ENCODE assay signal across 24 cellular contexts in genomic region chr17:17469996-17470395, GRCh38.
"Had no signal": no experiment of that assay in that cellular context is flagged by ENCODE, and none has a peak within 500 bp of the region (broad histone marks: within the 10 kb centered on the region; RNA-seq: fewer than 3 reads in every experiment).

No MANE protein-coding gene starts in this region.

- H3K9me3 Mint-ChIP-seq: mesothelial cell of epicardium; natural killer cell; nephron progenitor cell; neural progenitor cell; stimulated activated effector memory CD8-positive, alpha-beta T cell treated with anti-CD3 and anti-CD28 coated beads, Interleukin-12 subunit alpha, Interleukin-12 subunit beta, amount 100 ng/mL, for 72 hours had no signal

- H3K4me1 ChIP-seq: right atrium auricular region, stomach, tibial artery, upper lobe of right lung had no signal

- H3K27me3 ChIP-seq: ovary, right atrium auricular region had no signal

- H3K36me3 ChIP-seq: left ventricle myocardium inferior, neural progenitor cell, ovary, right atrium auricular region, spleen, stomach, thoracic aorta, tibial artery, upper lobe of right lung had no signal

- ATAC-seq: natural killer cell; sciatic nerve; stimulated activated effector memory CD8-positive, alpha-beta T cell treated with anti-CD3 and anti-CD28 coated beads, Interleukin-12 subunit alpha, Interleukin-12 subunit beta, amount 100 ng/mL, for 72 hours had no signal

- H3K27ac ChIP-seq: hepatocyte, left ventricle myocardium inferior, neural progenitor cell, ovary, right atrium auricular region, stomach, thoracic aorta, tibial artery, upper lobe of right lung had no signal

- H3K4me1 Mint-ChIP-seq: mesothelial cell of epicardium, naive B cell, natural killer cell had no signal

- H3K9me3 ChIP-seq: left ventricle myocardium inferior, ovary, right atrium auricular region, spleen, stomach, thoracic aorta, tibial artery, upper lobe of right lung had no signal

- DNase-seq: islet precursor cell; left ventricle myocardium inferior; mesendoderm; naive B cell; natural killer cell; nephron progenitor cell; ovary; small intestine; spleen; stimulated activated CD4-positive, alpha-beta T cell treated with anti-CD3 and anti-CD28 coated beads, Interleukin-4, amount 100 ng/mL, for 24 hours; stimulated activated naive CD4-positive, alpha-beta T cell; stomach; tibial artery; trophoblast cell; upper lobe of right lung had no signal

- H3K27ac Mint-ChIP-seq: mesothelial cell of epicardium; naive B cell; natural killer cell; nephron progenitor cell; progenitor cell of endocrine pancreas; stimulated activated effector memory CD8-positive, alpha-beta T cell treated with anti-CD3 and anti-CD28 coated beads, Interleukin-12 subunit alpha, Interleukin-12 subunit beta, amount 100 ng/mL, for 72 hours had no signal

- H3K4me3 ChIP-seq: hepatocyte, left ventricle myocardium inferior, lung, neural progenitor cell, ovary, right atrium auricular region, spleen, stomach, thoracic aorta, tibial artery, upper lobe of right lung had no signal

- H3K4me3 Mint-ChIP-seq: mesothelial cell of epicardium; naive B cell; natural killer cell; nephron progenitor cell; neural progenitor cell; stimulated activated effector memory CD8-positive, alpha-beta T cell treated with anti-CD3 and anti-CD28 coated beads, Interleukin-12 subunit alpha, Interleukin-12 subunit beta, amount 100 ng/mL, for 72 hours had no signal
